18 cellular contexts compared by ENCODE assay signal in the genomic region with DNA sequence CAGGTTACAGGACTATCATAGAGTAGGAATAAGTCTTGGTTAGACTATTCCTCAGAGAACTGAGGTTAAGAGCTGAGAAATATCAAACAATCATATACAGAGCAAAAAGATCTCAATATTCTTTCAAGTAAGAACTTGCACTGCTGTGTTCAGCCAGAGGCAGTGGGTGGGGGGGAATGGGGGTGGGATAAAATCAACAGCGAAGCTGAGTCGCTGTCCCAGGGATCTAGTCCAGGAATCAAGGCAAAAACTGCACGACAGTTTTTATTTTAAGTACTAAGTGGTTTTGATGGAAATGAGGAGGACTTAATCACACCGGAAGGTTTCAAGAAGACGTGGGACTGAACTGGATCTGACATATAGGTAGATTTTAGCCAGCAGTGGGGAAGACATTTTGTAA.
"Had no signal": no experiment of that assay in that cellular context is flagged by ENCODE, and none has a peak within 500 bp of the region (broad histone marks: within the 10 kb centered on the region; RNA-seq: fewer than 3 reads in every experiment).

No MANE protein-coding gene starts in this region.

- H3K4me1 ChIP-seq: colonic mucosa had no signal

- ATAC-seq: activated CD8-positive, alpha-beta memory T cell treated with anti-CD3 and anti-CD28 coated beads, Interleukin-2, amount 10 ng/mL, durations not matched to agents 7 days and 5 days; lower lobe of right lung; stimulated activated naive CD8-positive, alpha-beta T cell treated with anti-CD3 and anti-CD28 coated beads, Interleukin-15, Interleukin-2, amounts not matched to agents 100 U/mL and 50 U/mL, for 24 hours; T-helper 17 cell had no signal

- H3K4me3 ChIP-seq: colonic mucosa, esophagus muscularis mucosa, hepatocyte, lower lobe of right lung, vagina had no signal

- H3K9me3 ChIP-seq: colonic mucosa, esophagus muscularis mucosa, lower lobe of right lung, vagina had no signal

- H3K27me3 ChIP-seq: colonic mucosa, esophagus muscularis mucosa, hepatocyte, vagina had no signal

- H3K27me3 Mint-ChIP-seq: activated CD4-positive, alpha-beta memory T cell treated with anti-CD3 and anti-CD28 coated beads for 36 hours; activated CD8-positive, alpha-beta memory T cell treated with anti-CD3 and anti-CD28 coated beads, Interleukin-2, amount 10 ng/mL, durations not matched to agents 7 days and 5 days; activated naive CD8-positive, alpha-beta T cell treated with anti-CD3 and anti-CD28 coated beads for 36 hours; progenitor cell of endocrine pancreas; T-helper 17 cell had no signal

- H3K27ac ChIP-seq: colonic mucosa, esophagus muscularis mucosa, hepatocyte, lower lobe of right lung, vagina, WERI-Rb-1 had no signal

- H3K27ac Mint-ChIP-seq: activated CD4-positive, alpha-beta memory T cell treated with anti-CD3 and anti-CD28 coated beads for 36 hours; activated CD8-positive, alpha-beta memory T cell treated with anti-CD3 and anti-CD28 coated beads, Interleukin-2, amount 10 ng/mL, durations not matched to agents 7 days and 5 days; activated naive CD8-positive, alpha-beta T cell treated with anti-CD3 and anti-CD28 coated beads for 36 hours; progenitor cell of endocrine pancreas; T-helper 17 cell had no signal

- H3K4me3 Mint-ChIP-seq: activated CD4-positive, alpha-beta memory T cell treated with anti-CD3 and anti-CD28 coated beads for 36 hours; activated CD8-positive, alpha-beta memory T cell treated with anti-CD3 and anti-CD28 coated beads, Interleukin-2, amount 10 ng/mL, durations not matched to agents 7 days and 5 days; activated naive CD8-positive, alpha-beta T cell treated with anti-CD3 and anti-CD28 coated beads for 36 hours; neural crest cell; T-helper 17 cell had no signal

- H3K36me3 ChIP-seq: colonic mucosa, esophagus muscularis mucosa, lower lobe of right lung, vagina, WERI-Rb-1 had no signal

- H3K9me3 Mint-ChIP-seq: activated CD4-positive, alpha-beta memory T cell treated with anti-CD3 and anti-CD28 coated beads for 36 hours; activated naive CD8-positive, alpha-beta T cell treated with anti-CD3 and anti-CD28 coated beads for 36 hours had no signal

- DNase-seq: activated CD4-positive, alpha-beta memory T cell treated with anti-CD3 and anti-CD28 coated beads for 36 hours; activated CD4-positive, alpha-beta T cell treated with anti-CD3 and anti-CD28 coated beads for 4 hours; activated CD8-positive, alpha-beta memory T cell treated with anti-CD3 and anti-CD28 coated beads, Interleukin-2, amount 10 ng/mL, durations not matched to agents 7 days and 5 days; activated naive CD8-positive, alpha-beta T cell treated with anti-CD3 and anti-CD28 coated beads for 36 hours; amniotic stem cell; colonic mucosa; lower lobe of right lung; stimulated activated CD4-positive, alpha-beta T cell treated with anti-CD3 and anti-CD28 coated beads, Interleukin-2, amount 100 ng/mL, for 24 hours; stimulated activated naive CD8-positive, alpha-beta T cell treated with anti-CD3 and anti-CD28 coated beads, Interleukin-15, Interleukin-2, amounts not matched to agents 100 U/mL and 50 U/mL, for 24 hours; substantia nigra; T-helper 17 cell; trophoblast cell; WERI-Rb-1 had no signal
